14 cellular contexts compared by ENCODE assay signal in genomic region chr4:87053802-87054767, GRCh38.
DNase-seq lines count a peak whose midpoint lies in the region; ATAC-seq and TF ChIP-seq lines count a peak whose summit lies in the region.
"Had no signal": no experiment of that assay in that cellular context is flagged by ENCODE, and none has a peak within 500 bp of the region (broad histone marks: within the 10 kb centered on the region; RNA-seq: fewer than 3 reads in every experiment).

No MANE protein-coding gene starts in this region.

- intact Hi-C loops in Right ventricle myocardium inferior (cut with DNase I) = no loop called here
- intact Hi-C loops in ascending aorta (cut with DNase I) = loop anchor here (2.0 kb wide), 1 partner anchor 25 kb away; no protein-coding TSS in a partner anchor

- DNase-seq in cardiac muscle cell (ENCODE audit: low read depth in 1 of 2, low spot score in 1 of 2) (no peak), Right ventricle myocardium inferior (ENCODE audit: missing footprints) (no peak), ascending aorta (ENCODE audit: low spot score in 2 of 2) (no peak)
- DNase-seq in activated CD8-positive, alpha-beta memory T cell treated with anti-CD3 and anti-CD28 coated beads, Interleukin-2, amount 50 U/mL, for 48 hours = no peak
- DNase-seq: activated CD8-positive, alpha-beta memory T cell treated with anti-CD3 and anti-CD28 coated beads for 24 hours; AML-193; HCEC 1CT; islet precursor cell; NCI-H748 treated with DMSO at 0.1 percent for 48 hours; stimulated activated CD4-positive, alpha-beta T cell treated with anti-CD3 and anti-CD28 coated beads, Interleukin-12 subunit alpha, Interleukin-12 subunit beta, amount 100 ng/mL, for 4 hours had no signal

- no peak overlapping the region for H3K9ac ChIP-seq in muscle layer of colon (ENCODE audit: low read length)

- no peaks in the 10 kb centered on the region for H3K27me3 ChIP-seq in cardiac muscle cell
- no peaks in the 10 kb centered on the region for H3K27me3 ChIP-seq in ascending aorta
- no peaks in the 10 kb centered on the region for H3K27me3 ChIP-seq in muscle layer of colon (ENCODE audit: control insufficient read depth in 1 of 2, insufficient read depth in 2 of 2, low read length in 2 of 2)

- H3K27ac ChIP-seq in cardiac muscle cell (peak overlapping the region; percentile 81), ascending aorta (peak overlapping the region; percentile 83 to 84), muscle layer of colon (ENCODE audit: low read depth, low read length) (peak overlapping the region; percentile 86)

- H3K4me3 ChIP-seq in cardiac muscle cell (no peak overlapping the region), ascending aorta (peak overlapping the region; percentile 11 to 43), muscle layer of colon (ENCODE audit: low read depth in 1 of 2, low read length in 2 of 2) (peak overlapping the region in 1 of 2 donors; percentile 19)

- TF ChIP-seq CTCF in cardiac muscle cell (IDR thresholded peaks at IDR 0.05; ENCODE audit: low read depth, low read length) (no peak), ascending aorta (IDR thresholded peaks at IDR 0.05) (no peak)

- ATAC-seq in Right ventricle myocardium inferior = no peak
- ATAC-seq in HG03571 (IDR thresholded peaks at IDR 0.05; ENCODE audit: unreplicated experiment) = no peak
- no peak for ATAC-seq in HG03354 (IDR thresholded peaks at IDR 0.05; ENCODE audit: poor library complexity, severe bottlenecking, unreplicated experiment)
- no peak for ATAC-seq in HG02798 (IDR thresholded peaks at IDR 0.05; ENCODE audit: poor library complexity, unreplicated experiment)

- H3K36me3 ChIP-seq in cardiac muscle cell = no peaks in the 10 kb centered on the region
- H3K36me3 ChIP-seq in ascending aorta = no peaks in the 10 kb centered on the region
- peaks cover 9% of the 10 kb centered on the region for H3K36me3 ChIP-seq in muscle layer of colon (ENCODE audit: insufficient read depth, low read length)

- H3K4me1 ChIP-seq in cardiac muscle cell (ENCODE audit: low read depth) (peaks cover 46% of the 10 kb centered on the region), ascending aorta (peaks cover 16 to 72% of the 10 kb centered on the region in 2 donors), muscle layer of colon (ENCODE audit: insufficient read depth, low read length) (peaks cover 95% of the 10 kb centered on the region)

- H3K9me3 ChIP-seq in cardiac muscle cell (ENCODE audit: low read depth) (no peaks in the 10 kb centered on the region), ascending aorta (no peaks in the 10 kb centered on the region), muscle layer of colon (ENCODE audit: low read length) (no peaks in the 10 kb centered on the region)
